ENCODE assay signal across 8 cellular contexts in genomic region chr7:100674441-100675407, GRCh38. TPM values are rescaled to one million over a fixed set of nuclear protein-coding genes. Genes with fewer than 3 reads are reported as not detected.
DNase-seq lines count a peak whose midpoint lies in the region; ATAC-seq and TF ChIP-seq lines count a peak whose summit lies in the region.

No MANE protein-coding gene starts in this region.

- TF ChIP-seq CTCF in AG10803 (conservative IDR thresholded peaks at IDR 0.05; ENCODE audit: low read length), result no peak
- TF ChIP-seq CTCF in vagina (IDR thresholded peaks at IDR 0.05), result no peak

- H3K4me1 ChIP-seq in endocrine pancreas (ENCODE audit: control insufficient read depth, insufficient read depth, low read length) (no peaks in the 10 kb centered on the region), muscle layer of colon (ENCODE audit: insufficient read depth, low read length) (peaks cover 8% of the 10 kb centered on the region), vagina (peaks cover 32% of the 10 kb centered on the region)

- H3K4me3 ChIP-seq in AG10803 (ENCODE audit: low read length) (peak overlapping the region; percentile 92), endocrine pancreas (ENCODE audit: control insufficient read depth, insufficient read depth, low read length) (no peak overlapping the region), muscle layer of colon (ENCODE audit: low read depth in 1 of 2, low read length in 2 of 2) (peak overlapping the region; percentile 81 to 83), vagina (peak overlapping the region; percentile 94 to 99)

- POLR2A ChIA-PET in HEK293T (lab: Yijun Ruan, JAX), result interaction anchor here (0.9 to 1.5 kb wide), 3 partner anchors 9 to 178 kb away, joined by 3 to 4 read pairs (median 4); partner anchors contain the start of genes FBXO24, LRCH4 and SLC12A9

- intact Hi-C loops in vagina (cut with DNase I), result loop anchor here (5.0 to 10.0 kb wide), 3 partner anchors 72 to 200 kb away; partner anchors contain the start of genes FBXO24, LRCH4, PCOLCE and TSC22D4

- H3K9ac ChIP-seq in endocrine pancreas (ENCODE audit: control insufficient read depth, insufficient read depth, low read length) (peak overlapping the region; percentile 65), muscle layer of colon (ENCODE audit: low read length) (peak overlapping the region; percentile 61)

- H3K9me3 ChIP-seq in endocrine pancreas (ENCODE audit: control insufficient read depth, low read length) (no peaks in the 10 kb centered on the region), muscle layer of colon (ENCODE audit: low read length) (no peaks in the 10 kb centered on the region), vagina (no peaks in the 10 kb centered on the region)

- CTCF ChIA-PET in HEK293T (lab: Yijun Ruan, JAX), result no interaction called here

- no peak for ATAC-seq in HG03095 (IDR thresholded peaks at IDR 0.05; ENCODE audit: unreplicated experiment)

- peak overlapping the region; percentile 98 for H3K27ac ChIP-seq in muscle layer of colon (ENCODE audit: low read depth, low read length)
- H3K27ac ChIP-seq in vagina, result peak overlapping the region; percentile 99

- TF ChIP-seq POLR2A in vagina (IDR thresholded peaks at IDR 0.05), result no peak

- no peak for DNase-seq in AG10803 (ENCODE audit: low read depth)
- no peak for DNase-seq in HEK293T (ENCODE audit: extremely low spot score)
- peak; percentile 53 for DNase-seq in activated CD4-positive, alpha-beta T cell treated with anti-CD3 and anti-CD28 coated beads, Interleukin-2, amount 50 U/mL, for 1 hour
- no peak for DNase-seq in vagina (ENCODE audit: extremely low spot score in 2 of 2)
- DNase-seq in dedifferentiated amniotic fluid mesenchymal stem cell (ENCODE audit: extremely low spot score), result no peak

- H3K27me3 ChIP-seq in endocrine pancreas (ENCODE audit: control insufficient read depth, insufficient read depth, low read length) (no peaks in the 10 kb centered on the region), muscle layer of colon (ENCODE audit: control insufficient read depth in 1 of 2, insufficient read depth in 2 of 2, low read length in 2 of 2) (no peaks in the 10 kb centered on the region), vagina (no peaks in the 10 kb centered on the region)

- H3K36me3 ChIP-seq in endocrine pancreas (ENCODE audit: control insufficient read depth, insufficient read depth, low read length) (peaks cover 6% of the 10 kb centered on the region), muscle layer of colon (ENCODE audit: insufficient read depth, low read length) (peaks cover 30% of the 10 kb centered on the region), vagina (peaks cover 0 to 30% of the 10 kb centered on the region in 2 donors)

TF ChIP-seq in HEK293T, 16 proteins besides CTCF, POLR2A, EP300 and RAD21:
- TF ChIP-seq L3MBTL2 (conservative IDR thresholded peaks at IDR 0.05), result peak; percentile 28; the same call in 1 of the 2 replicates
- TF ChIP-seq FOXA1 (IDR thresholded peaks at IDR 0.05), result no peak

RNA-seq across cellular contexts. Expression of gene GNB2, which starts 1.2 kb away (rescaled TPM):
- total RNA-seq in vagina, result 283 TPM

RNA-seq across cellular contexts. Expression of gene ACTL6B, which starts 18.5 kb away (rescaled TPM):
- 0.49 TPM for total RNA-seq in vagina

RNA-seq across cellular contexts. Expression of gene GIGYF1, which starts 19.3 kb away (rescaled TPM):
- total RNA-seq in vagina, result 20.6 TPM

RNA-seq across cellular contexts. Expression of gene POP7, which starts 31.2 kb away (rescaled TPM):
- total RNA-seq in vagina, result 44.0 TPM

RNA-seq across cellular contexts. Expression of gene TFR2, which starts 33.4 kb away (rescaled TPM):
- 0.25 TPM for total RNA-seq in vagina
